8 cellular contexts compared by ENCODE assay signal in genomic region chr6:47780510-47781356, GRCh38.
DNase-seq lines count a peak whose midpoint lies in the region; ATAC-seq and TF ChIP-seq lines count a peak whose summit lies in the region.

No MANE protein-coding gene starts in this region.

- H3K4me3 ChIP-seq in HEK293 (ENCODE audit: low read depth, low read length): peak overlapping the region; percentile 23; the same call in 1 of the 2 replicates
- peak overlapping the region; percentile 51 for H3K4me3 ChIP-seq in Loucy (ENCODE audit: low read length, poor library complexity, severe bottlenecking)
- H3K4me3 ChIP-seq in RWPE2 (ENCODE audit: severe bottlenecking): no peak overlapping the region

- POLR2A ChIA-PET in HEK293 (lab: Yijun Ruan, JAX): interaction anchor here (0.7 kb wide), 1 partner anchor 303 kb away, joined by 3 read pairs; the partner anchor contains the start of gene CD2AP

- DNase-seq in activated effector memory CD4-positive, alpha-beta T cell treated with anti-CD3 and anti-CD28 coated beads, Interleukin-2, amount 50 U/mL, for 16 hours: peak; percentile 65
- no peak for DNase-seq in activated effector memory CD4-positive, alpha-beta T cell treated with Interleukin-2 at 50 U/mL for 16 hours
- DNase-seq in RWPE2 (ENCODE audit: low spot score) (no peak), astrocyte of the hippocampus (ENCODE audit: low read depth, low spot score) (peak; percentile 84), iPS DF 4.7 (ENCODE audit: extremely low read depth, low spot score) (peak; percentile 44), smooth muscle cell of the brain vasculature (ENCODE audit: low read depth, low spot score) (peak; percentile 31)

- peak overlapping the region; percentile 63 for H3K4me2 ChIP-seq in Loucy (ENCODE audit: low read depth, low read length, poor library complexity, severe bottlenecking)

- CTCF ChIA-PET in HEK293 (lab: Yijun Ruan, JAX): interaction anchor here (0.5 to 8.8 kb wide), 47 partner anchors 8 to 995 kb away, joined by 3 to 117 read pairs (median 4); partner anchors contain the start of gene TNFRSF21

- H4K20me1 ChIP-seq in Loucy (ENCODE audit: insufficient read depth, low read length, poor library complexity, severe bottlenecking): no peaks in the 10 kb centered on the region

- peak overlapping the region; percentile 76 for H2AFZ ChIP-seq in Loucy (ENCODE audit: low read length)

- no peak overlapping the region for H3K27ac ChIP-seq in HEK293 (ENCODE audit: extremely low read depth, low read depth, low read length)
- H3K27ac ChIP-seq in RWPE2 (ENCODE audit: poor library complexity, severe bottlenecking): no peak overlapping the region

- TF ChIP-seq CTCF in HEK293 (tag by site-specific recombination; IDR thresholded peaks at IDR 0.05): peak; percentile 78
- peak; percentile 80 for TF ChIP-seq CTCF in Loucy (conservative IDR thresholded peaks at IDR 0.05; ENCODE audit: low read length)
- TF ChIP-seq CTCF in RWPE2 (IDR thresholded peaks at IDR 0.05; ENCODE audit: poor library complexity, severe bottlenecking): peak; percentile 92

- no peaks in the 10 kb centered on the region for H3K36me3 ChIP-seq in HEK293 (ENCODE audit: control insufficient read depth in 2 of 2, insufficient read depth in 1 of 2, low read length in 2 of 2)
- H3K36me3 ChIP-seq in Loucy (ENCODE audit: insufficient read depth, low read length): no peaks in the 10 kb centered on the region
- H3K36me3 ChIP-seq in RWPE2 (ENCODE audit: low read depth): no peaks in the 10 kb centered on the region

- ATAC-seq in RWPE2 (ENCODE audit: low read depth): peak; percentile 89

- H3K27me3 ChIP-seq in Loucy (ENCODE audit: insufficient read depth, low read length, poor library complexity, severe bottlenecking) (no peaks in the 10 kb centered on the region), RWPE2 (ENCODE audit: insufficient read depth, poor library complexity, severe bottlenecking) (no peaks in the 10 kb centered on the region)

- H3K79me2 ChIP-seq in Loucy (ENCODE audit: insufficient read depth, low read length): no peaks in the 10 kb centered on the region

- H3K9me3 ChIP-seq in HEK293 (ENCODE audit: control insufficient read depth, insufficient read depth, low read depth, low read length) (no peaks in the 10 kb centered on the region), Loucy (ENCODE audit: insufficient read depth, low read depth, low read length) (no peaks in the 10 kb centered on the region), RWPE2 (ENCODE audit: severe bottlenecking) (no peaks in the 10 kb centered on the region)

- H3K4me1 ChIP-seq in HEK293 (ENCODE audit: control insufficient read depth, insufficient read depth, low read length) (no peaks in the 10 kb centered on the region), Loucy (ENCODE audit: insufficient read depth, low read length, poor library complexity, severe bottlenecking) (no peaks in the 10 kb centered on the region), RWPE2 (ENCODE audit: insufficient read depth, poor library complexity, severe bottlenecking) (peaks cover 5% of the 10 kb centered on the region)

- H3F3A ChIP-seq in Loucy (ENCODE audit: low read depth): no peaks in the 10 kb centered on the region

- no peaks in the 10 kb centered on the region for H3K9me2 ChIP-seq in Loucy (replicated peaks; ENCODE audit: low read depth, low read length)

- H3K9ac ChIP-seq in Loucy (ENCODE audit: low read depth, low read length, poor library complexity, severe bottlenecking): no peak overlapping the region

TF ChIP-seq in HEK293, 187 proteins besides CTCF, POLR2A, EP300 and RAD21:
- TF ChIP-seq ZNF791 (tag by site-specific recombination; IDR thresholded peaks at IDR 0.05): no peak
- TF ChIP-seq HOXA7 (CRISPR knock-in tag; IDR thresholded peaks at IDR 0.05; ENCODE audit: borderline replicate concordance): no peak
- peak; percentile 67 for TF ChIP-seq ZBTB17 (tag by site-specific recombination; IDR thresholded peaks at IDR 0.05)
- no peak for TF ChIP-seq ZNF214 (tag by site-specific recombination; IDR thresholded peaks at IDR 0.05; ENCODE audit: borderline replicate concordance)
- TF ChIP-seq ZBTB20 (tag by site-specific recombination; IDR thresholded peaks at IDR 0.05): no peak
- TF ChIP-seq, protein P1, sequence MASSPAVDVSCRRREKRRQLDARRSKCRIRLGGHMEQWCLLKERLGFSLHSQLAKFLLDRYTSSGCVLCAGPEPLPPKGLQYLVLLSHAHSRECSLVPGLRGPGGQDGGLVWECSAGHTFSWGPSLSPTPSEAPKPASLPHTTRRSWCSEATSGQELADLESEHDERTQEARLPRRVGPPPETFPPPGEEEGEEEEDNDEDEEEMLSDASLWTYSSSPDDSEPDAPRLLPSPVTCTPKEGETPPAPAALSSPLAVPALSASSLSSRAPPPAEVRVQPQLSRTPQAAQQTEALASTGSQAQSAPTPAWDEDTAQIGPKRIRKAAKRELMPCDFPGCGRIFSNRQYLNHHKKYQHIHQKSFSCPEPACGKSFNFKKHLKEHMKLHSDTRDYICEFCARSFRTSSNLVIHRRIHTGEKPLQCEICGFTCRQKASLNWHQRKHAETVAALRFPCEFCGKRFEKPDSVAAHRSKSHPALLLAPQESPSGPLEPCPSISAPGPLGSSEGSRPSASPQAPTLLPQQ (tag by site-specific recombination; IDR thresholded peaks at IDR 0.05): peak; percentile 20; the same call in 1 of the 2 replicates
- TF ChIP-seq ZBTB8A (tag by site-specific recombination; IDR thresholded peaks at IDR 0.05): peak; percentile 57; the same call in 1 of the 2 replicates
- peak; percentile 27; the same call in 1 of the 2 replicates for TF ChIP-seq ZSCAN30 (tag by site-specific recombination; IDR thresholded peaks at IDR 0.05)
- TF ChIP-seq, protein P2, sequence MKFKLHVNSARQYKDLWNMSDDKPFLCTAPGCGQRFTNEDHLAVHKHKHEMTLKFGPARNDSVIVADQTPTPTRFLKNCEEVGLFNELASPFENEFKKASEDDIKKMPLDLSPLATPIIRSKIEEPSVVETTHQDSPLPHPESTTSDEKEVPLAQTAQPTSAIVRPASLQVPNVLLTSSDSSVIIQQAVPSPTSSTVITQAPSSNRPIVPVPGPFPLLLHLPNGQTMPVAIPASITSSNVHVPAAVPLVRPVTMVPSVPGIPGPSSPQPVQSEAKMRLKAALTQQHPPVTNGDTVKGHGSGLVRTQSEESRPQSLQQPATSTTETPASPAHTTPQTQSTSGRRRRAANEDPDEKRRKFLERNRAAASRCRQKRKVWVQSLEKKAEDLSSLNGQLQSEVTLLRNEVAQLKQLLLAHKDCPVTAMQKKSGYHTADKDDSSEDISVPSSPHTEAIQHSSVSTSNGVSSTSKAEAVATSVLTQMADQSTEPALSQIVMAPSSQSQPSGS (tag by site-specific recombination; IDR thresholded peaks at IDR 0.05; ENCODE audit: low read depth): no peak
- peak; percentile 43; the same call in 1 of the 2 replicates for TF ChIP-seq ZNF660 (tag by site-specific recombination; IDR thresholded peaks at IDR 0.05)
- peak; percentile 88 for TF ChIP-seq ZNF654 (tag by site-specific recombination; IDR thresholded peaks at IDR 0.05; ENCODE audit: low read depth)
- no peak for TF ChIP-seq ZNF302 (tag by site-specific recombination; IDR thresholded peaks at IDR 0.05; ENCODE audit: low read depth)
- no peak for TF ChIP-seq ZNF341 (tag by site-specific recombination; IDR thresholded peaks at IDR 0.05; ENCODE audit: low read depth)
- no peak for TF ChIP-seq ZNF521 (tag by site-specific recombination; IDR thresholded peaks at IDR 0.05)
- TF ChIP-seq ZNF548 (tag by site-specific recombination; IDR thresholded peaks at IDR 0.05): no peak
- TF ChIP-seq ZNF2 (tag by site-specific recombination; IDR thresholded peaks at IDR 0.05): peak; percentile 92
- no peak for TF ChIP-seq ZSCAN4 (tag by site-specific recombination; IDR thresholded peaks at IDR 0.05)
- peak; percentile 55 for TF ChIP-seq ZNF335 (tag by site-specific recombination; conservative IDR thresholded peaks at IDR 0.05)

Comparison
In these comparisons a context has a peak if more than half of its experiments do, and no peak if none do; other contexts are left out.
1. DNase-seq: peak in activated effector memory CD4-positive, alpha-beta T cell treated with anti-CD3 and anti-CD28 coated beads, Interleukin-2, amount 50 U/mL, for 16 hours (single experiment), astrocyte of the hippocampus (single experiment), iPS DF 4.7 (single experiment) and smooth muscle cell of the brain vasculature (single experiment); none in activated effector memory CD4-positive, alpha-beta T cell treated with Interleukin-2 at 50 U/mL for 16 hours (single experiment) and RWPE2 (single experiment).
2. Peak in every context shown above with its lines, with median percentiles within 50 percentile points of each other: CTCF ChIP-seq.